Comparison of ENCODE assay signal across 14 cellular contexts in genomic region chr12:31303466-31303865, GRCh38. TPM values are rescaled to one million over a fixed set of nuclear protein-coding genes. Genes with fewer than 3 reads are reported as not detected.
DNase-seq lines count a peak whose midpoint lies in the region; ATAC-seq and TF ChIP-seq lines count a peak whose summit lies in the region.
"Had no signal": no experiment of that assay in that cellular context is flagged by ENCODE, and none has a peak within 500 bp of the region (broad histone marks: within the 10 kb centered on the region; RNA-seq: fewer than 3 reads in every experiment).

No MANE protein-coding gene starts in this region.

- POLR2A ChIA-PET in activated naive CD8-positive, alpha-beta T cell treated with anti-CD3 and anti-CD28 coated beads, Interleukin-2, amount 10 ng/mL, durations not matched to agents 7 days and 5 days (lab: Charles Lee) = no interaction called here
- POLR2A ChIA-PET in GM10248 (lab: Yijun Ruan, JAX) = interaction anchor here (0.7 kb wide), 1 partner anchor 30 kb away, joined by 3 read pairs; no protein-coding TSS in a partner anchor

- no peaks in the 10 kb centered on the region for H3K27me3 Mint-ChIP-seq in activated naive CD8-positive, alpha-beta T cell treated with anti-CD3 and anti-CD28 coated beads, Interleukin-2, amount 10 ng/mL, durations not matched to agents 7 days and 5 days
- no peaks in the 10 kb centered on the region for H3K27me3 Mint-ChIP-seq in activated naive CD8-positive, alpha-beta T cell treated with anti-CD3 and anti-CD28 coated beads for 36 hours
- H3K27me3 Mint-ChIP-seq in T-helper 17 cell = no peaks in the 10 kb centered on the region
- H3K27me3 Mint-ChIP-seq in mesothelial cell of epicardium (ENCODE audit: low read depth) = no peaks in the 10 kb centered on the region

- H3K4me3 Mint-ChIP-seq in activated naive CD8-positive, alpha-beta T cell treated with anti-CD3 and anti-CD28 coated beads, Interleukin-2, amount 10 ng/mL, durations not matched to agents 7 days and 5 days = no peak overlapping the region
- no peak overlapping the region for H3K4me3 Mint-ChIP-seq in activated naive CD8-positive, alpha-beta T cell treated with anti-CD3 and anti-CD28 coated beads for 36 hours
- no peak overlapping the region for H3K4me3 Mint-ChIP-seq in T-helper 17 cell
- no peak overlapping the region for H3K4me3 Mint-ChIP-seq in mesothelial cell of epicardium

- peaks cover 15% of the 10 kb centered on the region for H3K4me1 Mint-ChIP-seq in activated naive CD8-positive, alpha-beta T cell treated with anti-CD3 and anti-CD28 coated beads, Interleukin-2, amount 10 ng/mL, durations not matched to agents 7 days and 5 days
- peaks cover 46% of the 10 kb centered on the region for H3K4me1 Mint-ChIP-seq in activated naive CD8-positive, alpha-beta T cell treated with anti-CD3 and anti-CD28 coated beads for 36 hours
- H3K4me1 Mint-ChIP-seq in T-helper 17 cell (peaks cover 38% of the 10 kb centered on the region), mesothelial cell of epicardium (peaks cover 52% of the 10 kb centered on the region)

- H3K36me3 Mint-ChIP-seq in activated naive CD8-positive, alpha-beta T cell treated with anti-CD3 and anti-CD28 coated beads, Interleukin-2, amount 10 ng/mL, durations not matched to agents 7 days and 5 days = peaks cover 48% of the 10 kb centered on the region
- H3K36me3 Mint-ChIP-seq in activated naive CD8-positive, alpha-beta T cell treated with anti-CD3 and anti-CD28 coated beads for 36 hours = peaks cover 67% of the 10 kb centered on the region
- H3K36me3 Mint-ChIP-seq in T-helper 17 cell (ENCODE audit: low read depth) (peaks cover 8% of the 10 kb centered on the region), mesothelial cell of epicardium (peaks cover 34% of the 10 kb centered on the region)

- no peak for TF ChIP-seq CTCF in mesothelial cell of epicardium (IDR thresholded peaks at IDR 0.05; ENCODE audit: unreplicated experiment)
- no peak for TF ChIP-seq CTCF in GM10248 (IDR thresholded peaks at IDR 0.05; ENCODE audit: control extremely low read depth, extremely low read depth, low read depth, missing control alignments)

- H3K9me3 ChIP-seq in T-helper 17 cell (ENCODE audit: control insufficient read depth, low read length, poor library complexity, severe bottlenecking) = no peaks in the 10 kb centered on the region

- H3K27ac Mint-ChIP-seq in activated naive CD8-positive, alpha-beta T cell treated with anti-CD3 and anti-CD28 coated beads, Interleukin-2, amount 10 ng/mL, durations not matched to agents 7 days and 5 days = peak overlapping the region; percentile 46
- no peak overlapping the region for H3K27ac Mint-ChIP-seq in activated naive CD8-positive, alpha-beta T cell treated with anti-CD3 and anti-CD28 coated beads for 36 hours
- H3K27ac Mint-ChIP-seq in T-helper 17 cell = peak overlapping the region; percentile 5
- peak overlapping the region; percentile 90 for H3K27ac Mint-ChIP-seq in mesothelial cell of epicardium

- DNase-seq in activated naive CD8-positive, alpha-beta T cell treated with anti-CD3 and anti-CD28 coated beads, Interleukin-2, amount 10 ng/mL, durations not matched to agents 7 days and 5 days = no peak
- DNase-seq in activated naive CD8-positive, alpha-beta T cell treated with anti-CD3 and anti-CD28 coated beads for 36 hours = no peak
- DNase-seq in T-helper 17 cell (no peak), mesothelial cell of epicardium (ENCODE audit: low spot score in 2 of 2, unreplicated experiment in 2 of 2) (no peak), GM10248 (ENCODE audit: extremely low spot score) (no peak)
- DNase-seq: ACHN, DMS79, KG1, NCI-H1436, NCI-H2029 treated with DMSO at 0.1 percent for 48 hours, NCI-H774, PC-3 had no signal

- ATAC-seq in activated naive CD8-positive, alpha-beta T cell treated with anti-CD3 and anti-CD28 coated beads, Interleukin-2, amount 10 ng/mL, durations not matched to agents 7 days and 5 days (ENCODE audit: low read depth) = no peak
- ATAC-seq in T-helper 17 cell (no peak), HG03457 (IDR thresholded peaks at IDR 0.05; ENCODE audit: unreplicated experiment) (no peak), GM19035 (IDR thresholded peaks at IDR 0.05; ENCODE audit: unreplicated experiment) (no peak)
- ATAC-seq: PC-3 had no signal

- no peaks in the 10 kb centered on the region for H3K9me3 Mint-ChIP-seq in activated naive CD8-positive, alpha-beta T cell treated with anti-CD3 and anti-CD28 coated beads, Interleukin-2, amount 10 ng/mL, durations not matched to agents 7 days and 5 days
- no peaks in the 10 kb centered on the region for H3K9me3 Mint-ChIP-seq in activated naive CD8-positive, alpha-beta T cell treated with anti-CD3 and anti-CD28 coated beads for 36 hours
- no peaks in the 10 kb centered on the region for H3K9me3 Mint-ChIP-seq in mesothelial cell of epicardium

- CTCF ChIA-PET in GM10248 (lab: Yijun Ruan, JAX) = interaction anchor here (1.2 to 4.2 kb wide), 2 partner anchors 13 to 31 kb away, joined by 4 to 17 read pairs; no protein-coding TSS in a partner anchor

RNA-seq across cellular contexts. Expression of gene SINHCAF, which starts 22.5 kb away (rescaled TPM):
- 10 to 100 TPM; 74.7 to 86.3 TPM for total RNA-seq in activated naive CD8-positive, alpha-beta T cell treated with anti-CD3 and anti-CD28 coated beads, Interleukin-2, amount 10 ng/mL, durations not matched to agents 7 days and 5 days
- 100 to 1,000 TPM; 159 to 160 TPM for total RNA-seq in activated naive CD8-positive, alpha-beta T cell treated with anti-CD3 and anti-CD28 coated beads for 36 hours
- total RNA-seq in T-helper 17 cell = 10 to 100 TPM; 87.1 to 95.7 TPM
- 241 to 262 TPM (median 246 TPM) in 3 replicates for total RNA-seq in mesothelial cell of epicardium
